In the genomic region with DNA sequence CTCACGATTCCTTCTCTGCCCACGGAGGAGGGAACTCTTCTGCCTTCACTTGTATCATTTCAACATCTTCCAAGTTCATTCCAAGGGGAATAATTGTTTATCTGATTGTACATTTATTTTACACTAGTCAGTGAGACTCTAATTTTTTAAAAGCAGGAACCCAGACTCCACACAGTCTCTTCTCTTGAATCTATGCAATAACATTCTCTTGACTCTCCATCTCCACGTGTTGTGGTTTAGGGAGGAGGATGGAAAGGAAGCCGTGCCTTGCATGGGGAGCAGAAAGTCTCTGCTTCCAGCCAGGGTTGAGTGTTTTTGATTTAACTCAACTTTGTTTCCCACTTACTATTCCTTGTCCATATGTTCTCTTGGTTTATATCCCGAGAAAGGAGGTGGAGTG, we compare ENCODE assay signal across 30 cellular contexts.
"Had no signal": no experiment of that assay in that cellular context is flagged by ENCODE, and none has a peak within 500 bp of the region (broad histone marks: within the 10 kb centered on the region; RNA-seq: fewer than 3 reads in every experiment).

No MANE protein-coding gene starts in this region.

- DNase-seq: activated CD4-positive, alpha-beta memory T cell treated with anti-CD3 and anti-CD28 coated beads, Interleukin-2, amount 10 ng/mL, durations not matched to agents 7 days and 5 days; activated CD4-positive, alpha-beta T cell treated with anti-CD3 and anti-CD28 coated beads for 1 hour; activated CD4-positive, alpha-beta T cell treated with anti-CD3 and anti-CD28 coated beads for 48 hours; activated CD4-positive, CD25-positive, alpha-beta regulatory T cell; activated CD8-positive, alpha-beta memory T cell treated with anti-CD3 and anti-CD28 coated beads for 24 hours; activated CD8-positive, alpha-beta memory T cell treated with anti-CD3 and anti-CD28 coated beads, Interleukin-2, amount 10 ng/mL, durations not matched to agents 7 days and 5 days; activated CD8-positive, alpha-beta memory T cell treated with anti-CD3 and anti-CD28 coated beads, Interleukin-2, amount 50 U/mL, for 48 hours; activated effector memory CD4-positive, alpha-beta T cell treated with anti-CD3 and anti-CD28 coated beads, Interleukin-2, amount 50 U/mL, for 16 hours; activated naive CD4-positive, alpha-beta T cell treated with Interleukin-2 at 50 U/mL for 16 hours; activated naive CD8-positive, alpha-beta T cell treated with anti-CD3 and anti-CD28 coated beads, Interleukin-2, amount 10 ng/mL, durations not matched to agents 7 days and 5 days; activated T-cell treated with anti-CD3 and anti-CD28 coated beads, Interleukin-2, amount 50 U/mL, for 72 hours; caudate nucleus; MM.1S; NCI-H1092; NCI-H1436 treated with DMSO at 0.1 percent for 48 hours; NCI-H1694 treated with DMSO at 0.1 percent for 48 hours; NCI-H2029; NCI-H2171; NCI-H510A; NCI-H526; NCI-H748 treated with DMSO at 0.1 percent for 48 hours; NK-92 treated with Interleukin-12 subunit alpha and Interleukin-12 subunit beta, amount 100 ng/mL, for 24 hours; PC-9; Right ventricle myocardium superior; T1000; WERI-Rb-1 had no signal

- H3K27ac ChIP-seq: KMS-11, PC-9, WERI-Rb-1 had no signal

- H3K4me1 Mint-ChIP-seq: activated naive CD4-positive, alpha-beta T cell treated with anti-CD3 and anti-CD28 coated beads, Interleukin-2, amount 50 U/mL, for 24 hours had no signal

- H3K36me3 ChIP-seq: WERI-Rb-1 had no signal

- H3K4me3 Mint-ChIP-seq: activated CD4-positive, alpha-beta memory T cell treated with anti-CD3 and anti-CD28 coated beads, Interleukin-2, amount 10 ng/mL, durations not matched to agents 7 days and 5 days; activated CD8-positive, alpha-beta memory T cell treated with anti-CD3 and anti-CD28 coated beads, Interleukin-2, amount 10 ng/mL, durations not matched to agents 7 days and 5 days; activated naive CD4-positive, alpha-beta T cell treated with anti-CD3 and anti-CD28 coated beads, Interleukin-2, amount 50 U/mL, for 24 hours; activated naive CD8-positive, alpha-beta T cell treated with anti-CD3 and anti-CD28 coated beads, Interleukin-2, amount 10 ng/mL, durations not matched to agents 7 days and 5 days; activated T-cell treated with anti-CD3 and anti-CD28 coated beads, Interleukin-2, amount 50 U/mL, for 72 hours; activated T-helper 17 cell treated with anti-CD3 and anti-CD28 coated beads, Interleukin-2, amount 50 U/mL, for 72 hours; brain had no signal

- ATAC-seq: activated CD8-positive, alpha-beta memory T cell treated with anti-CD3 and anti-CD28 coated beads, Interleukin-2, amount 10 ng/mL, durations not matched to agents 7 days and 5 days; activated T-cell treated with anti-CD3 and anti-CD28 coated beads, Interleukin-2, amount 50 U/mL, for 72 hours; activated T-helper 17 cell treated with anti-CD3 and anti-CD28 coated beads, Interleukin-2, amount 50 U/mL, for 72 hours had no signal

- H3K27me3 Mint-ChIP-seq: activated CD4-positive, alpha-beta memory T cell treated with anti-CD3 and anti-CD28 coated beads, Interleukin-2, amount 10 ng/mL, durations not matched to agents 7 days and 5 days; activated CD8-positive, alpha-beta memory T cell treated with anti-CD3 and anti-CD28 coated beads, Interleukin-2, amount 10 ng/mL, durations not matched to agents 7 days and 5 days; activated naive CD4-positive, alpha-beta T cell treated with anti-CD3 and anti-CD28 coated beads, Interleukin-2, amount 50 U/mL, for 24 hours; activated T-helper 17 cell treated with anti-CD3 and anti-CD28 coated beads, Interleukin-2, amount 50 U/mL, for 72 hours had no signal

- H3K9me3 Mint-ChIP-seq: activated CD4-positive, alpha-beta memory T cell treated with anti-CD3 and anti-CD28 coated beads, Interleukin-2, amount 10 ng/mL, durations not matched to agents 7 days and 5 days; activated naive CD4-positive, alpha-beta T cell treated with anti-CD3 and anti-CD28 coated beads, Interleukin-2, amount 50 U/mL, for 24 hours; activated T-helper 17 cell treated with anti-CD3 and anti-CD28 coated beads, Interleukin-2, amount 50 U/mL, for 72 hours had no signal

- H3K4me3 ChIP-seq: PC-9 had no signal
